Comparison of ENCODE assay signal across 14 cellular contexts in the genomic region with DNA sequence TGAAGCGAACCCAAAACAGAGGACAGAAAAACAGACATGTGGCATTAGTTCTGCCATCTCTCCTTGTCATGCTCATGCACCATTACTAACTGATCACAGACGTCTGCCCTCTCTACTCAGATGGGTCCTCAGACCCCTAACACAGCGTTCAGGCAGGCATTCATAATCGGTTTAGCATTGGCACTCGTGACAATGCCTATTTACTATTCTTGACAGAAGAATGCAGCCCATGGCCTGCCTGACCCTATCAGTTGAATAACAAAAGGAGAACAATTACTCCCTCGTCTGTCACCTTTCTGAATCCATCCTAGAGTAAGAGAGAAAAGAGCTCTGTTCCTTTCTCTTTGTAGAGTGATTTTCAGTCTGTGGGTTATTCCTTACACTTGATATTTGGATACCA.
"Had no signal": no experiment of that assay in that cellular context is flagged by ENCODE, and none has a peak within 500 bp of the region (broad histone marks: within the 10 kb centered on the region; RNA-seq: fewer than 3 reads in every experiment).

No MANE protein-coding gene starts in this region.

- H3K4me3 ChIP-seq: gastroesophageal sphincter, ovary, suprapubic skin, upper lobe of left lung had no signal

- H3K4me1 ChIP-seq: gastroesophageal sphincter, suprapubic skin, upper lobe of left lung had no signal

- H3K9me3 ChIP-seq: gastroesophageal sphincter, ovary, suprapubic skin, upper lobe of left lung had no signal

- H3K27ac ChIP-seq: gastroesophageal sphincter, ovary, suprapubic skin, upper lobe of left lung had no signal

- H3K36me3 ChIP-seq: gastroesophageal sphincter, ovary, suprapubic skin, upper lobe of left lung had no signal

- H3K27me3 ChIP-seq: gastroesophageal sphincter, ovary, suprapubic skin, upper lobe of left lung had no signal

- ATAC-seq: gastroesophageal sphincter, left ventricle myocardium superior had no signal

- FAIRE-seq: bronchial epithelial cell, kidney had no signal

- DNase-seq: activated effector memory CD4-positive, alpha-beta T cell treated with Interleukin-2 at 50 U/mL for 16 hours; activated T-cell treated with anti-CD3 and anti-CD28 coated beads, Interleukin-2, amount 50 U/mL, for 1 hour; amygdala; effector CD4-positive, alpha-beta T cell; kidney; left ventricle myocardium superior; mesenchymal stem cell; ovary; stimulated activated CD4-positive, alpha-beta T cell treated with anti-CD3 and anti-CD28 coated beads, Interleukin-12 subunit alpha, Interleukin-12 subunit beta, amount 100 ng/mL, for 4 hours; stimulated activated naive CD4-positive, alpha-beta T cell treated with Interleukin-2 at 50 U/mL for 16 hours; upper lobe of left lung had no signal
